In genomic region chr17:40547785-40548478, GRCh38 we compare ENCODE assay signal across 9 cellular contexts. TPM values are rescaled to one million over a fixed set of nuclear protein-coding genes. Genes with fewer than 3 reads are reported as not detected.
DNase-seq lines count a peak whose midpoint lies in the region; ATAC-seq, FAIRE-seq and TF ChIP-seq lines count a peak whose summit lies in the region.
"Had no signal": no experiment of that assay in that cellular context is flagged by ENCODE, and none has a peak within 500 bp of the region (broad histone marks: within the 10 kb centered on the region; RNA-seq: fewer than 3 reads in every experiment).

No MANE protein-coding gene starts in this region.

- H3K9ac ChIP-seq in keratinocyte (ENCODE audit: control insufficient read depth, extremely low read depth, insufficient read depth, low read length), result peak overlapping the region; percentile 34

- TF ChIP-seq CTCF in keratinocyte (optimal IDR thresholded peaks at IDR 0.05 in 1 of 3, IDR thresholded peaks at IDR 0.05 in 1 of 3, conservative IDR thresholded peaks at IDR 0.05 in 1 of 3; ENCODE audit: extremely low read depth in 1 of 3, insufficient read depth in 2 of 3, low read length in 3 of 3), result no peak

- intact Hi-C loops in activated T-helper 1 cell treated with anti-CD3 and anti-CD28 coated beads, Interleukin-12 subunit alpha, Interleukin-12 subunit beta, Interleukin-2, Interleukin-4 antibody, amounts not matched to agents 30 ng/mL and 10 ng/mL and 1 ng/mL, durations not matched to agents 14 hours and 24 hours and 36 hours (cut with micrococcal nuclease), result no loop called here

- H3K36me3 ChIP-seq in keratinocyte (ENCODE audit: control insufficient read depth in 2 of 2, extremely low read depth in 1 of 2, insufficient read depth in 2 of 2, low read length in 2 of 2), result no peaks in the 10 kb centered on the region
- H3K36me3 ChIP-seq: thoracic aorta had no signal

- H2AFZ ChIP-seq in keratinocyte (ENCODE audit: control insufficient read depth, low read length), result no peak overlapping the region

- H3K4me1 ChIP-seq in keratinocyte (ENCODE audit: control insufficient read depth, extremely low read depth, insufficient read depth, low read length), result peaks cover 32% of the 10 kb centered on the region

- H3K4me3 ChIP-seq in keratinocyte (ENCODE audit: control insufficient read depth in 2 of 3, extremely low read depth in 1 of 3, insufficient read depth in 2 of 3, low read depth in 1 of 3, low read length in 3 of 3), result peak overlapping the region in 1 of 3 experiments; percentile 5
- H3K4me3 ChIP-seq: thoracic aorta had no signal

- peak overlapping the region; percentile 76 for H3K4me2 ChIP-seq in keratinocyte (ENCODE audit: control insufficient read depth, extremely low read depth, insufficient read depth, low read depth, low read length)

- peak; percentile 49 for FAIRE-seq in keratinocyte (lab: Jason Lieb, UNC)

- peaks cover 10% of the 10 kb centered on the region for H3K27me3 Mint-ChIP-seq in activated T-helper 1 cell treated with anti-CD3 and anti-CD28 coated beads, Interleukin-12 subunit alpha, Interleukin-12 subunit beta, Interleukin-2, Interleukin-4 antibody, amounts not matched to agents 30 ng/mL and 10 ng/mL and 1 ng/mL, durations not matched to agents 14 hours and 24 hours and 36 hours (ENCODE audit: insufficient read depth)
- H3K27me3 Mint-ChIP-seq in stimulated activated naive CD8-positive, alpha-beta T cell treated with anti-CD3 and anti-CD28 coated beads, Interleukin-15, amount 100 ng/mL, for 72 hours, result no peaks in the 10 kb centered on the region

- peaks cover 33% of the 10 kb centered on the region for H3K36me3 Mint-ChIP-seq in activated T-helper 1 cell treated with anti-CD3 and anti-CD28 coated beads, Interleukin-12 subunit alpha, Interleukin-12 subunit beta, Interleukin-2, Interleukin-4 antibody, amounts not matched to agents 30 ng/mL and 10 ng/mL and 1 ng/mL, durations not matched to agents 14 hours and 24 hours and 36 hours (ENCODE audit: low read depth)

- peaks cover 7% of the 10 kb centered on the region for H3K9me1 ChIP-seq in keratinocyte (ENCODE audit: control insufficient read depth, extremely low read depth, insufficient read depth, low read length)

- no peaks in the 10 kb centered on the region for H4K20me1 ChIP-seq in keratinocyte (ENCODE audit: control insufficient read depth, extremely low read depth, insufficient read depth, low read length)

- dilution Hi-C loops in keratinocyte (cut with MboI; ENCODE audit: extremely low pct_ligation_motif_present, low sequenced_read_pairs), result no loop called here

- no peaks in the 10 kb centered on the region for H3K9me3 Mint-ChIP-seq in activated T-helper 1 cell treated with anti-CD3 and anti-CD28 coated beads, Interleukin-12 subunit alpha, Interleukin-12 subunit beta, Interleukin-2, Interleukin-4 antibody, amounts not matched to agents 30 ng/mL and 10 ng/mL and 1 ng/mL, durations not matched to agents 14 hours and 24 hours and 36 hours
- no peaks in the 10 kb centered on the region for H3K9me3 Mint-ChIP-seq in stimulated activated naive CD8-positive, alpha-beta T cell treated with anti-CD3 and anti-CD28 coated beads, Interleukin-15, amount 100 ng/mL, for 72 hours

- H3K4me3 Mint-ChIP-seq in activated T-helper 1 cell treated with anti-CD3 and anti-CD28 coated beads, Interleukin-12 subunit alpha, Interleukin-12 subunit beta, Interleukin-2, Interleukin-4 antibody, amounts not matched to agents 30 ng/mL and 10 ng/mL and 1 ng/mL, durations not matched to agents 14 hours and 24 hours and 36 hours, result no peak overlapping the region
- peak overlapping the region; percentile 61 to 62 for H3K4me3 Mint-ChIP-seq in stimulated activated naive CD8-positive, alpha-beta T cell treated with anti-CD3 and anti-CD28 coated beads, Interleukin-15, amount 100 ng/mL, for 72 hours

- H3K27ac ChIP-seq in keratinocyte (ENCODE audit: control insufficient read depth, insufficient read depth, low read length), result peak overlapping the region; percentile 45

- peak; percentile 3 for ATAC-seq in stimulated activated naive CD8-positive, alpha-beta T cell treated with anti-CD3 and anti-CD28 coated beads, Interleukin-15, amount 100 ng/mL, for 72 hours

- H3K79me2 ChIP-seq in keratinocyte (ENCODE audit: control insufficient read depth, insufficient read depth, low read length), result no peaks in the 10 kb centered on the region

- peak overlapping the region; percentile 68 for H3K27ac Mint-ChIP-seq in activated T-helper 1 cell treated with anti-CD3 and anti-CD28 coated beads, Interleukin-12 subunit alpha, Interleukin-12 subunit beta, Interleukin-2, Interleukin-4 antibody, amounts not matched to agents 30 ng/mL and 10 ng/mL and 1 ng/mL, durations not matched to agents 14 hours and 24 hours and 36 hours
- H3K27ac Mint-ChIP-seq in stimulated activated naive CD8-positive, alpha-beta T cell treated with anti-CD3 and anti-CD28 coated beads, Interleukin-15, amount 100 ng/mL, for 72 hours, result peak overlapping the region; percentile 49 to 92

- DNase-seq in SHP77 treated with DMSO at 0.1 percent for 48 hours (lab: John Stamatoyannopoulos, UW) (peak; percentile 67), SHP77 (lab: John Stamatoyannopoulos, UW) (no peak), keratinocyte (ENCODE audit: low read depth, low spot score) (no peak), SIG-M5 (lab: John Stamatoyannopoulos, UW) (no peak), NCI-H1105 treated with DMSO at 0.1 percent for 48 hours (lab: John Stamatoyannopoulos, UW) (no peak), hepatic stellate cell (ENCODE audit: low spot score) (no peak)
- no peak for DNase-seq in activated T-helper 1 cell treated with anti-CD3 and anti-CD28 coated beads, Interleukin-12 subunit alpha, Interleukin-12 subunit beta, Interleukin-2, Interleukin-4 antibody, amounts not matched to agents 30 ng/mL and 10 ng/mL and 1 ng/mL, durations not matched to agents 14 hours and 24 hours and 36 hours (ENCODE audit: low spot score)
- no peak for DNase-seq in stimulated activated naive CD8-positive, alpha-beta T cell treated with anti-CD3 and anti-CD28 coated beads, Interleukin-15, amount 100 ng/mL, for 72 hours

- H3K4me1 Mint-ChIP-seq in activated T-helper 1 cell treated with anti-CD3 and anti-CD28 coated beads, Interleukin-12 subunit alpha, Interleukin-12 subunit beta, Interleukin-2, Interleukin-4 antibody, amounts not matched to agents 30 ng/mL and 10 ng/mL and 1 ng/mL, durations not matched to agents 14 hours and 24 hours and 36 hours (ENCODE audit: low read depth), result peaks cover 70% of the 10 kb centered on the region
- H3K4me1 Mint-ChIP-seq in stimulated activated naive CD8-positive, alpha-beta T cell treated with anti-CD3 and anti-CD28 coated beads, Interleukin-15, amount 100 ng/mL, for 72 hours, result peaks cover 97% of the 10 kb centered on the region

- peaks cover 8% of the 10 kb centered on the region for H3K27me3 ChIP-seq in keratinocyte (ENCODE audit: control insufficient read depth, extremely low read depth, insufficient read depth, low read length)

- H3K9me3 ChIP-seq in keratinocyte (ENCODE audit: control insufficient read depth, low read depth, low read length), result no peaks in the 10 kb centered on the region
- H3K9me3 ChIP-seq: thoracic aorta had no signal

RNA-seq across cellular contexts. Expression of gene CCR7, which starts 17.3 kb away (rescaled TPM):
- 165 and 166 TPM in 2 replicates for total RNA-seq in activated T-helper 1 cell treated with anti-CD3 and anti-CD28 coated beads, Interleukin-12 subunit alpha, Interleukin-12 subunit beta, Interleukin-2, Interleukin-4 antibody, amounts not matched to agents 30 ng/mL and 10 ng/mL and 1 ng/mL, durations not matched to agents 14 hours and 24 hours and 36 hours
- 0.06 to 0.63 TPM (median 0.16 TPM) in 3 replicates for polyA plus RNA-seq in keratinocyte
- not detected for polyA plus RNA-seq in keratinocyte (2011; ENCODE audit: low read depth)
- 0.04 TPM in 1 of 2 replicates, not detected in the other for polyA plus RNA-seq in keratinocyte (2011; cell fraction: cytosol; rRNA removed)
- 0.31 TPM in 1 of 2 replicates, not detected in the other for polyA plus RNA-seq in keratinocyte (2011; cell fraction: nucleus; rRNA removed)
- 0.05 and 0.16 TPM in 2 replicates for polyA plus RNA-seq in keratinocyte (2012; ENCODE audit: low replicate concordance)
- 0.33 TPM in 1 of 3 replicates, not detected in the others for polyA minus RNA-seq in keratinocyte
- polyA minus RNA-seq in keratinocyte (2011; cell fraction: cytosol; rRNA and poly(A)+ RNA removed), result not detected
- polyA minus RNA-seq in keratinocyte (2011; cell fraction: nucleus; rRNA and poly(A)+ RNA removed), result not detected in 2 replicates
- total RNA-seq: thoracic aorta had no signal

RNA-seq across cellular contexts. Expression of gene TNS4, which starts 46.5 kb away (rescaled TPM):
- 14.5 and 15.5 TPM in 2 replicates for total RNA-seq in activated T-helper 1 cell treated with anti-CD3 and anti-CD28 coated beads, Interleukin-12 subunit alpha, Interleukin-12 subunit beta, Interleukin-2, Interleukin-4 antibody, amounts not matched to agents 30 ng/mL and 10 ng/mL and 1 ng/mL, durations not matched to agents 14 hours and 24 hours and 36 hours
- polyA plus RNA-seq in keratinocyte, result 129 to 171 TPM (median 160 TPM) in 3 replicates
- polyA plus RNA-seq in keratinocyte (2011; ENCODE audit: low read depth), result 182 TPM
- polyA plus RNA-seq in keratinocyte (2011; cell fraction: cytosol; rRNA removed), result 162 and 255 TPM in 2 replicates
- 758 and 1,104 TPM in 2 replicates for polyA plus RNA-seq in keratinocyte (2011; cell fraction: nucleus; rRNA removed)
- 221 and 630 TPM in 2 replicates for polyA plus RNA-seq in keratinocyte (2012; ENCODE audit: low replicate concordance)
- 229 to 1,669 TPM (median 398 TPM) in 3 replicates for polyA minus RNA-seq in keratinocyte
- polyA minus RNA-seq in keratinocyte (2011; cell fraction: cytosol; rRNA and poly(A)+ RNA removed), result 367 TPM
- polyA minus RNA-seq in keratinocyte (2011; cell fraction: nucleus; rRNA and poly(A)+ RNA removed), result 523 and 706 TPM in 2 replicates
